In the genomic region with DNA sequence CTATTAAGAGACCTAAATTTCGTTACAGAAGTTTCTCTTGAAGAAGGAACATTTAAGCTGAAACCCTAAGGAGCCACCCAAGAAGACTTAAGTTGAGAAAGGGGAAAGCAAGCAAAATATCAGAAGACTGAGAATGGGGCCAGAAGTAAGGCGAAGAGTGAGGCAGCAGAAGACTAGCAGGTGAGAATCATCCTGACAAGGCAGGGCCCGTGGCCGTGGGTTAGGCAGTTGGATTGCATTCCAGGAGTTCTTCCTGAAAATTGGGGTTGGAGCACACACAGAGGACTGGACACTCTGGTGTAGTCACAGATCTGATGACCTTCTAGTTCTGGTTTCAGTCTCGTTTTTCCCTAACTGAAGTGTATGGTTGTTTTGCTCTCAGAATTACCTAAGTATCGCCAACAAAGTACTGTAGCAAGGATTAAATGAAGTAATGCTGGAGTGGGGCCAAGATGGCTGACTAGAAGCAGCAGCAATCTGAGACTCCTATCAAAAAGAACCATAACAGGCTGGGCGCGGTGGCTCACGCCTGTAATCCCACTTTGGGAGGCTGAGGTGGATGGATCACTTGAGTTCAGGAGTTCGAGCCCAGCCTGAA, we compare ENCODE assay signal across 26 cellular contexts.
"Had no signal": no experiment of that assay in that cellular context is flagged by ENCODE, and none has a peak within 500 bp of the region (broad histone marks: within the 10 kb centered on the region; RNA-seq: fewer than 3 reads in every experiment).

No MANE protein-coding gene starts in this region.

- H3K79me2 ChIP-seq: parathyroid adenoma had no signal

- ATAC-seq: activated CD8-positive, alpha-beta T cell treated with anti-CD3 and anti-CD28 coated beads for 36 hours; activated T-cell treated with anti-CD3 and anti-CD28 coated beads, Interleukin-2, amount 50 U/mL, for 4 hours; activated T-helper 17 cell treated with anti-CD3 and anti-CD28 coated beads, Interleukin-2, amount 50 U/mL, for 72 hours; gastroesophageal sphincter; naive thymus-derived CD4-positive, alpha-beta T cell; stimulated activated memory B cell treated with anti-CD40 and anti-IgM and Interleukin-4, amounts not matched to agents 10 μg/mL and 1 μg/mL and 100 μg/mL, for 72 hours; WTC11 had no signal

- H3K9me3 ChIP-seq: gastroesophageal sphincter, right atrium auricular region, upper lobe of left lung, vagina had no signal

- H3K36me3 ChIP-seq: gastroesophageal sphincter, right atrium auricular region, upper lobe of left lung, vagina had no signal

- H3K4me1 ChIP-seq: gastroesophageal sphincter, parathyroid adenoma, vagina had no signal

- H3K4me3 ChIP-seq: gastroesophageal sphincter, right atrium auricular region, smooth muscle cell, upper lobe of left lung, vagina had no signal

- H3K4me2 ChIP-seq: smooth muscle cell had no signal

- H3K27ac ChIP-seq: gastroesophageal sphincter, parathyroid adenoma, upper lobe of left lung, vagina had no signal

- H2AFZ ChIP-seq: parathyroid adenoma had no signal

- H3K27me3 ChIP-seq: gastroesophageal sphincter, right atrium auricular region, upper lobe of left lung, vagina had no signal

- DNase-seq: activated CD4-positive, alpha-beta T cell treated with anti-CD3 and anti-CD28 coated beads, Interleukin-2, amount 50 U/mL, for 1 hour; activated CD8-positive, alpha-beta T cell treated with anti-CD3 and anti-CD28 coated beads for 36 hours; activated gamma-delta T cell treated with Interleukin-2 at 50 U/mL for 16 hours; activated naive CD4-positive, alpha-beta T cell treated with anti-CD3 and anti-CD28 coated beads, Interleukin-2, amount 50 U/mL, for 16 hours; activated T-cell treated with anti-CD3 and anti-CD28 coated beads, Interleukin-2, amount 50 U/mL, for 4 hours; amygdala; caudate nucleus; head of caudate nucleus; mammary epithelial cell; naive thymus-derived CD4-positive, alpha-beta T cell; nucleus accumbens; stimulated activated CD4-positive, alpha-beta T cell treated with anti-CD3 and anti-CD28 coated beads, Interleukin-1b, Interleukin-23, amount 100 ng/mL, for 48 hours; stimulated activated CD4-positive, alpha-beta T cell treated with anti-CD3 and anti-CD28 coated beads, Interleukin-4, amount 100 ng/mL, for 4 hours; stimulated activated CD8-positive, alpha-beta memory T cell treated with anti-CD3 and anti-CD28 coated beads, Interleukin-4, amount 100 ng/mL, for 48 hours; stimulated activated naive CD8-positive, alpha-beta T cell treated with anti-CD3 and anti-CD28 coated beads, Interleukin-15, amount 100 ng/mL, for 72 hours; substantia nigra; T-helper 2 cell; upper lobe of left lung had no signal

- H3K9ac ChIP-seq: parathyroid adenoma had no signal
